In genomic region chr2:201558665-201559064, GRCh38 we compare ENCODE assay signal across 1 cellular context.
TF ChIP-seq lines count a peak whose summit lies in the region.

No MANE protein-coding gene starts in this region.

TF ChIP-seq in HepG2, 621 proteins besides CTCF, POLR2A, EP300 and RAD21 (continued from another document):
- TF ChIP-seq ZNF512B (CRISPR knock-in tag; IDR thresholded peaks at IDR 0.05; ENCODE audit: borderline replicate concordance) (0 out of 2 replicates have a peak, but pooled peaks have one; percentile 8), RARG (CRISPR knock-in tag; IDR thresholded peaks at IDR 0.05; ENCODE audit: low read depth) (no peak), ZNF749 (CRISPR knock-in tag; IDR thresholded peaks at IDR 0.05; ENCODE audit: borderline replicate concordance) (no peak), NFIB (CRISPR knock-in tag; IDR thresholded peaks at IDR 0.05; ENCODE audit: borderline replicate concordance) (0 out of 2 replicates have a peak, but pooled peaks have one; percentile 45), MAFF (IDR thresholded peaks at IDR 0.05; ENCODE audit: low read depth, low read length) (no peak), ZNF605 (CRISPR knock-in tag; IDR thresholded peaks at IDR 0.05) (0 out of 2 replicates have a peak, but pooled peaks have one; percentile 20), ZNF501 (CRISPR knock-in tag; IDR thresholded peaks at IDR 0.05) (no peak), SNAPC4 (CRISPR knock-in tag; IDR thresholded peaks at IDR 0.05) (no peak), CSRNP1 (CRISPR knock-in tag; IDR thresholded peaks at IDR 0.05) (no peak), ZNF317 (CRISPR knock-in tag; IDR thresholded peaks at IDR 0.05) (no peak), HNRNPLL (IDR thresholded peaks at IDR 0.05; ENCODE audit: low read depth, low read length, poor library complexity, severe bottlenecking) (no peak), ZBTB3 (CRISPR knock-in tag; IDR thresholded peaks at IDR 0.05; ENCODE audit: borderline replicate concordance, low read depth) (no peak), IRF1 (CRISPR knock-in tag; IDR thresholded peaks at IDR 0.05; ENCODE audit: low read depth) (no peak)
- TF ChIP-seq, protein P1, sequence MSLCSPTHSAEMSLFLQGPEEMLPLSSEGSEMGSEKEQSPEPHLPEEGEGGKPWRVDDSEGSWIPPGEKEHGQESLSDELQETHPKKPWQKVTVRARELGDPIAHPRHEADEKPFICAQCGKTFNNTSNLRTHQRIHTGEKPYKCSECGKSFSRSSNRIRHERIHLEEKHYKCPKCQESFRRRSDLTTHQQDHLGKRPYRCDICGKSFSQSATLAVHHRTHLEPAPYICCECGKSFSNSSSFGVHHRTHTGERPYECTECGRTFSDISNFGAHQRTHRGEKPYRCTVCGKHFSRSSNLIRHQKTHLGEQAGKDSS (CRISPR knock-in tag; IDR thresholded peaks at IDR 0.05; ENCODE audit: borderline replicate concordance, low read depth) = no peak
